ENCODE assay signal across 8 cellular contexts in genomic region chr1:181166377-181167196, GRCh38.
DNase-seq lines count a peak whose midpoint lies in the region; ATAC-seq and TF ChIP-seq lines count a peak whose summit lies in the region.

No MANE protein-coding gene starts in this region.

- ATAC-seq in GM19035 (IDR thresholded peaks at IDR 0.05; ENCODE audit: unreplicated experiment) (peak; percentile 87), HG03175 (IDR thresholded peaks at IDR 0.05; ENCODE audit: unreplicated experiment) (peak; percentile 99)

- TF ChIP-seq CTCF in BE2C (IDR thresholded peaks at IDR 0.05; ENCODE audit: low read depth, low read length), result peak; percentile 90
- TF ChIP-seq CTCF in VCaP (conservative IDR thresholded peaks at IDR 0.05), result peak; percentile 85
- TF ChIP-seq CTCF in cardiac fibroblast (IDR thresholded peaks at IDR 0.05; ENCODE audit: low read depth, low read length), result peak; percentile 86

- H3K27ac ChIP-seq in VCaP, result no peak overlapping the region

- DNase-seq in BE2C, result peak; percentile 82
- peak; percentile 93 for DNase-seq in NCI-H2227 (lab: John Stamatoyannopoulos, UW; ENCODE audit: unreplicated experiment)
- DNase-seq in cardiac fibroblast (ENCODE audit: low read depth in 2 of 2), result peak; percentile 82 to 86
- DNase-seq in kidney tubule cell (ENCODE audit: low spot score), result peak; percentile 77
- DNase-seq in stimulated activated CD4-positive, alpha-beta T cell treated with anti-CD3 and anti-CD28 coated beads, Interleukin-2, amount 100 ng/mL, for 48 hours, result peak; percentile 60 to 64

- H3K4me3 ChIP-seq in BE2C (ENCODE audit: low read depth, low read length), result no peak overlapping the region
- H3K4me3 ChIP-seq in cardiac fibroblast (replicated peaks in 1 of 2; ENCODE audit: low read depth in 2 of 2, low read length in 2 of 2), result no peak overlapping the region

- H3K36me3 ChIP-seq in BE2C, result no peaks in the 10 kb centered on the region

- H3K27me3 ChIP-seq in BE2C, result no peaks in the 10 kb centered on the region

- no peaks in the 10 kb centered on the region; the same call in 1 of the 2 replicates for H3K9me3 ChIP-seq in BE2C

- no peaks in the 10 kb centered on the region for H3K4me1 ChIP-seq in BE2C
